1 cellular context compared by ENCODE assay signal in the genomic region with DNA sequence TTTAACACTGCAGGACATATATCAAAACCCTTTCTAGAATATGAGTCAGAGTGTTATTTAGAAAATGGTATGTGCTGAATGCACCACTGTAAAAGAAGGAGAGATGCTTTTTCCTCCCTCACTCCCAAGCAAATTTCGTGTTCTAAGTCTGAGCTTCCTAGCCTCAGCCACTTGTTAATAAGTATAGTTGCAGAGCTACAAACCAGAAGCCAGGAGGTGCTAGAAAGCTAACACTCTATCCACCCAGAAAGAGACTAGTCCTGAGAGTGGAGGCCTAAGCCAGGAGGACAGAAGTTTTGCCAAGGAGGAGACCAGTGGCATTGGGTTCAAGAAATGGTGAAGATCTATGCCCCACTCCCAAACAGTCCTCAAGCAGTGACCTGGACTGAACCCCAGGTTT.
TF ChIP-seq lines count a peak whose summit lies in the region.

No MANE protein-coding gene starts in this region.

TF ChIP-seq in endothelial cell of umbilical vein, 7 proteins besides CTCF, POLR2A, EP300 and RAD21:
- TF ChIP-seq MYC (IDR thresholded peaks at IDR 0.05; ENCODE audit: low read depth, low read length) = no peak
- no peak for TF ChIP-seq FOS (IDR thresholded peaks at IDR 0.05; ENCODE audit: borderline replicate concordance, insufficient read depth, low read length)
- no peak for TF ChIP-seq GATA2 (IDR thresholded peaks at IDR 0.05; ENCODE audit: insufficient read depth, insufficient read length, low read depth, low read length)
- TF ChIP-seq POLR2AphosphoS5 (IDR thresholded peaks at IDR 0.05; ENCODE audit: insufficient read depth, low read depth, low read length) = no peak
- TF ChIP-seq, protein P1, sequence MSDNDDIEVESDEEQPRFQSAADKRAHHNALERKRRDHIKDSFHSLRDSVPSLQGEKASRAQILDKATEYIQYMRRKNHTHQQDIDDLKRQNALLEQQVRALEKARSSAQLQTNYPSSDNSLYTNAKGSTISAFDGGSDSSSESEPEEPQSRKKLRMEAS (IDR thresholded peaks at IDR 0.05; ENCODE audit: insufficient read depth, insufficient read length) = no peak
- no peak for TF ChIP-seq EZH2 (IDR thresholded peaks at IDR 0.05; ENCODE audit: borderline replicate concordance, low read depth, low read length, severe bottlenecking)
- TF ChIP-seq JUN (IDR thresholded peaks at IDR 0.05; ENCODE audit: borderline replicate concordance, insufficient read depth, insufficient read length, low read depth) = no peak
TF ChIP-seq in endothelial cell of umbilical vein: peak in this region for 0.
